Comparison of ENCODE assay signal across 1 cellular context in the genomic region with DNA sequence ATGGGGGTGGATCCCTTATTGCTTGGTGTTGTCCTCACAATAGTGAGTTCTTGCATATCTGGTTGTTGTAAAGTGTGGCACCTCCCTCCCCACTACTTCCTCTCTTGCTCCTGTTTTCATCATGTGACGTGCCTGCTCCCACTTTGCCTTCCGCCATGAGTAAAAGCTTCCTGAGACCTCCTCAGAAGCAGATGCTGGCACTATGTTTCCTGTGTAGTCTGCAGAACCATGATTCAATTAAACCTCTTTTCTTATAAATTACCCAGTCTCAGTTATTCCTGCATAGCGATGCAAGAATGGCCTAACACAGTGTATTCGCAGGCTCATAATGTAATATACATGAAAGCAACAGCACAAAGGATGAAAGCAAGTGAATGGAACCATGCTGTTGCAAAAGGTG.
TF ChIP-seq lines count a peak whose summit lies in the region.

No MANE protein-coding gene starts in this region.

TF ChIP-seq in HepG2, 621 proteins besides CTCF, POLR2A, EP300 and RAD21:
- TF ChIP-seq ZFX (CRISPR knock-in tag; IDR thresholded peaks at IDR 0.05; ENCODE audit: low read depth) (no peak), ETV6 (CRISPR knock-in tag; conservative IDR thresholded peaks at IDR 0.05) (no peak), ZBTB20 (CRISPR knock-in tag; IDR thresholded peaks at IDR 0.05; ENCODE audit: borderline replicate concordance, low read depth) (no peak), ZBTB42 (CRISPR knock-in tag; IDR thresholded peaks at IDR 0.05) (no peak), TGIF2 (CRISPR knock-in tag; IDR thresholded peaks at IDR 0.05) (no peak), ZNF547 (CRISPR knock-in tag; IDR thresholded peaks at IDR 0.05) (no peak), KDM3A (CRISPR knock-in tag; IDR thresholded peaks at IDR 0.05; ENCODE audit: low read depth) (no peak), TAF1 (CRISPR knock-in tag; IDR thresholded peaks at IDR 0.05) (no peak), HNRNPLL (IDR thresholded peaks at IDR 0.05; ENCODE audit: low read depth, low read length, poor library complexity, severe bottlenecking) (no peak), SRSF1 (optimal IDR thresholded peaks at IDR 0.05; ENCODE audit: low read depth, low read length) (no peak)
- TF ChIP-seq, protein P1, sequence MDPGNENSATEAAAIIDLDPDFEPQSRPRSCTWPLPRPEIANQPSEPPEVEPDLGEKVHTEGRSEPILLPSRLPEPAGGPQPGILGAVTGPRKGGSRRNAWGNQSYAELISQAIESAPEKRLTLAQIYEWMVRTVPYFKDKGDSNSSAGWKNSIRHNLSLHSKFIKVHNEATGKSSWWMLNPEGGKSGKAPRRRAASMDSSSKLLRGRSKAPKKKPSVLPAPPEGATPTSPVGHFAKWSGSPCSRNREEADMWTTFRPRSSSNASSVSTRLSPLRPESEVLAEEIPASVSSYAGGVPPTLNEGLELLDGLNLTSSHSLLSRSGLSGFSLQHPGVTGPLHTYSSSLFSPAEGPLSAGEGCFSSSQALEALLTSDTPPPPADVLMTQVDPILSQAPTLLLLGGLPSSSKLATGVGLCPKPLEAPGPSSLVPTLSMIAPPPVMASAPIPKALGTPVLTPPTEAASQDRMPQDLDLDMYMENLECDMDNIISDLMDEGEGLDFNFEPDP (CRISPR knock-in tag; conservative IDR thresholded peaks at IDR 0.05): no peak
- TF ChIP-seq, protein P2, sequence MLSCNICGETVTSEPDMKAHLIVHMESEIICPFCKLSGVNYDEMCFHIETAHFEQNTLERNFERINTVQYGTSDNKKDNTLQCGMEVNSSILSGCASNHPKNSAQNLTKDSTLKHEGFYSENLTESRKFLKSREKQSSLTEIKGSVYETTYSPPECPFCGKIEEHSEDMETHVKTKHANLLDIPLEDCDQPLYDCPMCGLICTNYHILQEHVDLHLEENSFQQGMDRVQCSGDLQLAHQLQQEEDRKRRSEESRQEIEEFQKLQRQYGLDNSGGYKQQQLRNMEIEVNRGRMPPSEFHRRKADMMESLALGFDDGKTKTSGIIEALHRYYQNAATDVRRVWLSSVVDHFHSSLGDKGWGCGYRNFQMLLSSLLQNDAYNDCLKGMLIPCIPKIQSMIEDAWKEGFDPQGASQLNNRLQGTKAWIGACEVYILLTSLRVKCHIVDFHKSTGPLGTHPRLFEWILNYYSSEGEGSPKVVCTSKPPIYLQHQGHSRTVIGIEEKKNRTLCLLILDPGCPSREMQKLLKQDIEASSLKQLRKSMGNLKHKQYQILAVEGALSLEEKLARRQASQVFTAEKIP (CRISPR knock-in tag; IDR thresholded peaks at IDR 0.05; ENCODE audit: borderline replicate concordance): no peak
